ENCODE assay signal across 26 cellular contexts in genomic region chr3:40613306-40613705, GRCh38.
"Had no signal": no experiment of that assay in that cellular context is flagged by ENCODE, and none has a peak within 500 bp of the region (broad histone marks: within the 10 kb centered on the region; RNA-seq: fewer than 3 reads in every experiment).

No MANE protein-coding gene starts in this region.

- H3K4me1 ChIP-seq: colonic mucosa, foreskin keratinocyte, prostate gland, testis had no signal

- H3K36me3 Mint-ChIP-seq: natural killer cell; stimulated activated effector memory CD8-positive, alpha-beta T cell treated with anti-CD3 and anti-CD28 coated beads, Interleukin-12 subunit alpha, Interleukin-12 subunit beta, amount 100 ng/mL, for 72 hours had no signal

- H3K9me3 Mint-ChIP-seq: dendritic cell treated with granulocyte-macrophage colony-stimulating factor and Interleukin-4, amounts not matched to agents 40 ng/mL and 50 ng/mL, for 4 days; endodermal cell; memory B cell; natural killer cell; neural crest cell; stimulated activated effector memory CD8-positive, alpha-beta T cell treated with anti-CD3 and anti-CD28 coated beads, Interleukin-12 subunit alpha, Interleukin-12 subunit beta, amount 100 ng/mL, for 72 hours had no signal

- H3K79me2 ChIP-seq: hepatocyte had no signal

- H3K4me2 ChIP-seq: hepatocyte had no signal

- H3K4me3 Mint-ChIP-seq: dendritic cell treated with granulocyte-macrophage colony-stimulating factor and Interleukin-4, amounts not matched to agents 40 ng/mL and 50 ng/mL, for 4 days; endodermal cell; memory B cell; natural killer cell; neural crest cell; stimulated activated effector memory CD8-positive, alpha-beta T cell treated with anti-CD3 and anti-CD28 coated beads, Interleukin-12 subunit alpha, Interleukin-12 subunit beta, amount 100 ng/mL, for 72 hours had no signal

- H3K4me3 ChIP-seq: colonic mucosa, gastroesophageal sphincter, heart left ventricle, hepatocyte, lower lobe of right lung, prostate gland, sigmoid colon, stomach, testis, tibial artery, upper lobe of left lung had no signal

- H3K27me3 ChIP-seq: colonic mucosa, gastroesophageal sphincter, testis had no signal

- H3K36me3 ChIP-seq: colonic mucosa, gastroesophageal sphincter, heart left ventricle, lower lobe of right lung, prostate gland, sigmoid colon, stomach, tibial artery, upper lobe of left lung had no signal

- DNase-seq: colonic mucosa; effector CD8-positive, alpha-beta T cell; endodermal cell; foreskin keratinocyte; heart left ventricle; left ventricle myocardium superior; lower lobe of right lung; natural killer cell; right cardiac atrium; sigmoid colon; stimulated activated CD4-positive, alpha-beta T cell treated with anti-CD3 and anti-CD28 coated beads, Interleukin-2, amount 100 ng/mL, for 24 hours; stimulated activated CD4-positive, alpha-beta T cell treated with anti-CD3 and anti-CD28 coated beads, Interleukin-4, amount 100 ng/mL, for 24 hours; stimulated activated naive CD4-positive, alpha-beta T cell treated with Interleukin-2 at 50 U/mL for 16 hours; stomach; testis; tibial artery; upper lobe of left lung had no signal

- H3K27ac ChIP-seq: colonic mucosa, epithelial cell of prostate, foreskin keratinocyte, gastroesophageal sphincter, heart left ventricle, hepatocyte, lower lobe of right lung, prostate gland, sigmoid colon, stomach, testis, tibial artery, upper lobe of left lung had no signal

- H3K27ac Mint-ChIP-seq: dendritic cell treated with granulocyte-macrophage colony-stimulating factor and Interleukin-4, amounts not matched to agents 40 ng/mL and 50 ng/mL, for 4 days; endodermal cell; memory B cell; natural killer cell; stimulated activated effector memory CD8-positive, alpha-beta T cell treated with anti-CD3 and anti-CD28 coated beads, Interleukin-12 subunit alpha, Interleukin-12 subunit beta, amount 100 ng/mL, for 72 hours had no signal

- ATAC-seq: esophagus mucosa; foreskin keratinocyte; gastroesophageal sphincter; heart left ventricle; left ventricle myocardium superior; lower lobe of right lung; natural killer cell; right cardiac atrium; stimulated activated effector memory CD8-positive, alpha-beta T cell treated with anti-CD3 and anti-CD28 coated beads, Interleukin-12 subunit alpha, Interleukin-12 subunit beta, amount 100 ng/mL, for 72 hours had no signal

- H2AFZ ChIP-seq: hepatocyte had no signal

- H3K9me3 ChIP-seq: colonic mucosa, gastroesophageal sphincter, heart left ventricle, lower lobe of right lung, prostate gland, stomach, testis, tibial artery, upper lobe of left lung had no signal
